8 cellular contexts compared by ENCODE assay signal in the genomic region with DNA sequence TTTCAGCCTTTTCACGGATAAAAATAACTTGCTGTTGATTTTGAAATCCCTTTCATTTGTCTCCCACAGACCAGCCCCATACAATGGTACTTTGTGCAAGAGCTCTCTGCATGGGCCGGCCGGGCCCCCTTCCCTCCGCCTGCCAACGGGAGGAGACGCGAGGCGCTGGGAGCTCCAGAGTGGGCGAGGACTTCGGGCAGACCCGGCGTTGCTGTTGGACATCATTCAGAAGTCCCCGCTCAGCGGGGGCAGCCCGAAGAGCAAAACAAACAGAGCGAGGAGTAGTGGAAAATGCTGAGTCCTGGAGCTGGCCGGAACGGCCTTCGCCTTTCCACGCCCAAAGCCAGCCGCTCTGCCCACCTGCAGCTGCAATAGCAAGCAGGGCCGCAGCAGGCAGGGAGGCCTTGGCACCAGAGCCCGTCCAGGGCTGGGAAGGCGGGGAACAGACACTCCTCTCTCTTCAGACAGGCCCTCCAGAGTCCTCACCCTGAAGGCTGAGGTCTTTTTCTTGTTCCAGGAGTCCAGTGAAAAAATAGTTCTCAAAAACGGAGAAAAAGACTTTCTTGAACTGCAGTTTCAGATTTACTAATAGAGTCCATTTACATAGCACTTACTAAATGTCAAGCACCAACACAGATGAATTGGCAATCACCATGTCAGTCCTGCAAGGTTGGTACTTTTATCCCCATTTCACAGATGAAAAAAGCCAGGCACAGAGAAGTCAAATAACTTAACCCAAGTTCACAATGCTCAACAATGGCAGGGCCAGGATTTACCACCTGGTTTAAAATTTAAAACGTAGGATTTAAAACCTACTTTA.
A peak's percentile ranks its signal among the peaks of the same experiment; 100 is the strongest.
DNase-seq lines count a peak whose midpoint lies in the region; ATAC-seq and TF ChIP-seq lines count a peak whose summit lies in the region.

No MANE protein-coding gene starts in this region.

- peak overlapping the region; percentile 73 for H3K27ac ChIP-seq in colonic mucosa

- no peak overlapping the region for H3K4me3 Mint-ChIP-seq in natural killer cell

- TF ChIP-seq CTCF in AG10803 (conservative IDR thresholded peaks at IDR 0.05; ENCODE audit: low read length) (no peak), colonic mucosa (IDR thresholded peaks at IDR 0.05) (no peak), natural killer cell (IDR thresholded peaks at IDR 0.05) (no peak)

- peak overlapping the region; percentile 3 to 24 for H3K9ac ChIP-seq in colonic mucosa (ENCODE audit: low read depth in 2 of 2, low read length in 2 of 2)

- peak overlapping the region; percentile 98 to 99 for H3K27ac Mint-ChIP-seq in natural killer cell

- H3K27me3 Mint-ChIP-seq in natural killer cell (ENCODE audit: low read depth in 2 of 2), result no peaks in the 10 kb centered on the region

- DNase-seq in AG10803 (ENCODE audit: low read depth) (peak; percentile 34), NCI-H146 (lab: John Stamatoyannopoulos, UW) (peak; percentile 86), colonic mucosa (peak; percentile 63), natural killer cell (no peak), GOT3 (lab: John Stamatoyannopoulos, UW) (no peak), HEK293T (ENCODE audit: extremely low spot score) (no peak), islet precursor cell (no peak)

- H3K9me3 Mint-ChIP-seq in natural killer cell, result no peaks in the 10 kb centered on the region

- ATAC-seq in natural killer cell, result no peak
- no peak for ATAC-seq in HG03521 (IDR thresholded peaks at IDR 0.05; ENCODE audit: unreplicated experiment)

- peaks cover 32% of the 10 kb centered on the region for H3K4me1 ChIP-seq in colonic mucosa

- no peaks in the 10 kb centered on the region for H3K27me3 ChIP-seq in colonic mucosa

- CTCF ChIA-PET in HEK293T (lab: Yijun Ruan, JAX), result no interaction called here

- H3K4me3 ChIP-seq in AG10803 (ENCODE audit: low read length), result no peak overlapping the region
- H3K4me3 ChIP-seq in colonic mucosa, result no peak overlapping the region

- POLR2A ChIA-PET in HEK293T (lab: Yijun Ruan, JAX), result no interaction called here

- no peaks in the 10 kb centered on the region for H3K9me3 ChIP-seq in colonic mucosa

- intact Hi-C loops in colonic mucosa (cut with DNase I) (no loop called here), natural killer cell (cut with micrococcal nuclease) (no loop called here)

- peaks cover 51 to 57% of the 10 kb centered on the region in 2 donors for H3K4me1 Mint-ChIP-seq in natural killer cell

- H3K36me3 Mint-ChIP-seq in natural killer cell, result peaks cover 18% of the 10 kb centered on the region

- no peaks in the 10 kb centered on the region for H3K36me3 ChIP-seq in colonic mucosa

TF ChIP-seq in HEK293T, 16 proteins besides CTCF, POLR2A, EP300 and RAD21:
- no peak for TF ChIP-seq FOXA1 (IDR thresholded peaks at IDR 0.05)
- no peak for TF ChIP-seq HDGF (IDR thresholded peaks at IDR 0.05; ENCODE audit: borderline replicate concordance)
- no peak for TF ChIP-seq L3MBTL2 (conservative IDR thresholded peaks at IDR 0.05)
- TF ChIP-seq NFRKB (IDR thresholded peaks at IDR 0.05), result no peak
TF ChIP-seq in HEK293T: peak in this region for 0.

Comparison
In these comparisons a context has a peak if more than half of its experiments do, and no peak if none do; other contexts are left out.
1. DNase-seq: peak in AG10803 (single experiment), NCI-H146 (single experiment) and colonic mucosa (single experiment); none in natural killer cell (single experiment), GOT3 (single experiment), HEK293T (single experiment) and islet precursor cell (single experiment).